Comparison of ENCODE assay signal across 19 cellular contexts in the genomic region with DNA sequence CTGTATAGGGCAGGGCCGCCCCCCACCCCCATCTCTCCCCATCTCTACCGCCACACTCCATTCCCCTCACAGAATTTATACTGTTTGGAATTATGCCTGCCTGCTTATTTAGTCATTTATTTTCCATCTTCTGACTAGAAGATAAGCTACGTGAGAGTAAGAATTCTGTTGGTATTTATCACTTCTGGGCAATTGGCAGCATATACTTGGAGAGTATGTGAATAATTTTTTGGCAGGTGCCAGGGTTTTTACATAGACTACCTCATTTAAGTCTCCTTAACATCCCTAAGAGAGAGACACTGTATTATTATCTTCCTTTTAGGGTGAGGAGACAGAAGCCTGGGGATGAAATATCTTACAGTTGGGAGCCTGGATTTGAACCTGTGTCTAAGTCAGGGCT. TPM values are rescaled to one million over a fixed set of nuclear protein-coding genes. Genes with fewer than 3 reads are reported as not detected.
DNase-seq lines count a peak whose midpoint lies in the region; ATAC-seq and TF ChIP-seq lines count a peak whose summit lies in the region.
"Had no signal": no experiment of that assay in that cellular context is flagged by ENCODE, and none has a peak within 500 bp of the region (broad histone marks: within the 10 kb centered on the region; RNA-seq: fewer than 3 reads in every experiment).

No MANE protein-coding gene starts in this region.

- in situ Hi-C loops in gastrocnemius medialis (cut with MboI; ENCODE audit: low sequenced_read_pairs in 4 of 4): loop anchor here in 2 of 4 donors (5.0 to 10.0 kb wide), 2 partner anchors 689 to 736 kb away; no protein-coding TSS in a partner anchor

- H2AK5ac ChIP-seq in mesendoderm (ENCODE audit: low read length): no peak overlapping the region

- H3K4me3 ChIP-seq in right cardiac atrium (ENCODE audit: low read length): no peak overlapping the region
- no peak overlapping the region for H3K4me3 ChIP-seq in heart right ventricle
- H3K4me3 ChIP-seq in gastroesophageal sphincter: no peak overlapping the region
- no peak overlapping the region for H3K4me3 ChIP-seq in gastrocnemius medialis
- H3K4me3 ChIP-seq in mesendoderm (ENCODE audit: low read length): no peak overlapping the region
- H3K4me3 ChIP-seq: GM12878, HAP-1 had no signal

- H3K9me3 ChIP-seq in right cardiac atrium (ENCODE audit: control insufficient read depth, low read length): no peaks in the 10 kb centered on the region
- no peaks in the 10 kb centered on the region for H3K9me3 ChIP-seq in heart right ventricle
- H3K9me3 ChIP-seq in gastroesophageal sphincter: no peaks in the 10 kb centered on the region
- no peaks in the 10 kb centered on the region for H3K9me3 ChIP-seq in gastrocnemius medialis
- H3K9me3 ChIP-seq: HAP-1 had no signal

- peak overlapping the region; percentile 80 for H3K27ac ChIP-seq in right cardiac atrium (ENCODE audit: low read length)
- H3K27ac ChIP-seq in heart right ventricle: peak overlapping the region in 2 of 10 donors; percentile 44 to 79
- H3K27ac ChIP-seq in gastroesophageal sphincter: peak overlapping the region in 3 of 4 donors; percentile 84 to 86 (median 85)
- peak overlapping the region in 3 of 4 donors; percentile 4 to 96 (median 54) for H3K27ac ChIP-seq in gastrocnemius medialis
- H3K27ac ChIP-seq in mesendoderm (ENCODE audit: low read depth, low read length): no peak overlapping the region

- H3K79me1 ChIP-seq in mesendoderm (ENCODE audit: low read length): no peaks in the 10 kb centered on the region

- WGBS in right cardiac atrium: 78% methylated on average over 3 of the region's 3 CpGs
- WGBS in heart right ventricle, 2 donors: 77 to 81% methylated on average over 3 of the region's 3 CpGs
- WGBS in gastroesophageal sphincter (ENCODE audit: low coverage in 1 of 2), 2 donors: 11 to 59% methylated on average over 1 to 3 of the region's 3 CpGs
- no CpG with 5 or more reads among the region's 3 CpGs for WGBS in mesendoderm (ENCODE audit: extremely low coverage, insufficient coverage, low lambda C conversion rate)

- no peak for TF ChIP-seq POLR2A in gastroesophageal sphincter (IDR thresholded peaks at IDR 0.05)
- TF ChIP-seq POLR2A in gastrocnemius medialis (IDR thresholded peaks at IDR 0.05): no peak

- TF ChIP-seq EP300 in gastroesophageal sphincter (IDR thresholded peaks at IDR 0.05): no peak

- no peak for TF ChIP-seq CTCF in heart right ventricle (IDR thresholded peaks at IDR 0.05)
- TF ChIP-seq CTCF in gastroesophageal sphincter (IDR thresholded peaks at IDR 0.05): no peak
- no peak for TF ChIP-seq CTCF in gastrocnemius medialis (IDR thresholded peaks at IDR 0.05 in 4 of 5, conservative IDR thresholded peaks at IDR 0.05 in 1 of 5)

- no peak overlapping the region for H3K56ac ChIP-seq in mesendoderm (ENCODE audit: low read length)

- ATAC-seq in right cardiac atrium (no peak), heart right ventricle (no peak), gastroesophageal sphincter (no peak), gastrocnemius medialis (no peak), HG02840 (IDR thresholded peaks at IDR 0.05; ENCODE audit: low FRiP score, unreplicated experiment) (no peak), HG02798 (IDR thresholded peaks at IDR 0.05; ENCODE audit: poor library complexity, unreplicated experiment) (no peak)
- ATAC-seq: GM12878 had no signal

- H3K4ac ChIP-seq in mesendoderm (ENCODE audit: low read depth, low read length): no peak overlapping the region

- H2BK120ac ChIP-seq in mesendoderm (ENCODE audit: low read depth, low read length): no peak overlapping the region

- no peak overlapping the region for H3K4me2 ChIP-seq in mesendoderm (ENCODE audit: low read length)

- H4K8ac ChIP-seq in mesendoderm (ENCODE audit: low read depth, low read length): no peak overlapping the region

- no peak overlapping the region for H3K23ac ChIP-seq in mesendoderm (ENCODE audit: low read length)

- intact Hi-C loops in right cardiac atrium (cut with DNase I) (loop anchor here in 2 of 4 donors (10.0 kb wide), 2 partner anchors 686 to 746 kb away; a partner anchor contains a TSS), heart right ventricle (cut with DNase I) (loop anchor here in 3 of 10 donors (5.0 to 10.0 kb wide), 4 partner anchors 684 to 744 kb away; a partner anchor contains a TSS), gastrocnemius medialis (cut with DNase I; ENCODE audit: low total_unique reads) (no loop called here)

- H3K79me2 ChIP-seq in mesendoderm (ENCODE audit: control insufficient read depth, insufficient read depth, low read length): no peaks in the 10 kb centered on the region

- no peak overlapping the region for H2BK15ac ChIP-seq in mesendoderm (replicated peaks; ENCODE audit: low read depth)

- H3K18ac ChIP-seq in mesendoderm (ENCODE audit: low read length): no peak overlapping the region

- H3K27me3 ChIP-seq in right cardiac atrium (ENCODE audit: control insufficient read depth, insufficient read depth): no peaks in the 10 kb centered on the region
- no peaks in the 10 kb centered on the region for H3K27me3 ChIP-seq in heart right ventricle
- H3K27me3 ChIP-seq in gastroesophageal sphincter: no peaks in the 10 kb centered on the region
- no peaks in the 10 kb centered on the region for H3K27me3 ChIP-seq in gastrocnemius medialis
- no peaks in the 10 kb centered on the region for H3K27me3 ChIP-seq in mesendoderm (ENCODE audit: insufficient read depth, low read length, poor library complexity)

- H4K5ac ChIP-seq in mesendoderm (ENCODE audit: low read length): no peak overlapping the region

- H3K36me3 ChIP-seq in heart right ventricle (no peaks in the 10 kb centered on the region), gastroesophageal sphincter (no peaks in the 10 kb centered on the region), gastrocnemius medialis (no peaks in the 10 kb centered on the region), mesendoderm (ENCODE audit: control insufficient read depth, insufficient read depth, low read length) (no peaks in the 10 kb centered on the region)
- H3K36me3 ChIP-seq: HAP-1 had no signal

- no peaks in the 10 kb centered on the region for H3K4me1 ChIP-seq in right cardiac atrium (ENCODE audit: control insufficient read depth, insufficient read depth, low read length)
- peaks cover 7 to 51% (median 25%) of the 10 kb centered on the region in 9 donors for H3K4me1 ChIP-seq in heart right ventricle
- peaks cover 2 to 54% (median 19%) of the 10 kb centered on the region in 3 donors for H3K4me1 ChIP-seq in gastroesophageal sphincter
- H3K4me1 ChIP-seq in gastrocnemius medialis: peaks cover 25 to 38% of the 10 kb centered on the region in 2 donors
- H3K4me1 ChIP-seq in mesendoderm (ENCODE audit: control insufficient read depth, low read depth, low read length): no peaks in the 10 kb centered on the region

- H3K9ac ChIP-seq in mesendoderm (ENCODE audit: low read length): no peak overlapping the region

- DNase-seq in right cardiac atrium (no peak), heart right ventricle (no peak), gastrocnemius medialis (no peak), NCI-H446 (lab: John Stamatoyannopoulos, UW) (no peak), mesendoderm (no peak)
- DNase-seq: COR-L47; KBM-7; NCI-H1048; NCI-H146; NCI-H2227 treated with DMSO at 0.1 percent for 48 hours; NCI-H526 treated with DMSO at 0.1 percent for 48 hours; NK-92 treated with Interleukin-12 subunit alpha and Interleukin-12 subunit beta, amount 100 ng/mL, for 24 hours; OCI-M1; RPMI8226 had no signal

- no peak overlapping the region for H2BK5ac ChIP-seq in mesendoderm (ENCODE audit: low read length)

RNA-seq across cellular contexts. Expression of a gene that starts 45.0 kb away (rescaled TPM):
- 10 to 100 TPM; 19.4 to 21.8 (median 21.2) TPM for total RNA-seq in right cardiac atrium
- polyA plus RNA-seq in right cardiac atrium: 19.9 TPM
- total RNA-seq in heart right ventricle: 10 to 100 TPM; 19.1 to 28.7 (median 22.5) TPM
- 10 to 100 TPM; 11.0 to 20.8 TPM for polyA plus RNA-seq in heart right ventricle
- total RNA-seq in gastroesophageal sphincter: 10 to 100 TPM; 18.1 to 23.5 (median 21.4) TPM
- total RNA-seq in gastrocnemius medialis: 10 to 100 TPM; 32.1 to 44.2 (median 34.6) TPM
- 23.9 TPM for polyA plus RNA-seq in mesendoderm (2013, experiment 1 of 2)
- polyA plus RNA-seq in mesendoderm (2013, experiment 2 of 2): 24.8 TPM

RNA-seq across cellular contexts. Expression of a gene that starts 45.3 kb away (rescaled TPM):
- total RNA-seq in right cardiac atrium (10 to 100 TPM; 27.3 to 30.9 (median 29.0) TPM), heart right ventricle (10 to 100 TPM; 22.0 to 32.2 (median 26.0) TPM), gastroesophageal sphincter (10 to 100 TPM; 15.1 to 31.9 (median 25.6) TPM), gastrocnemius medialis (10 to 100 TPM; 14.6 to 26.0 (median 21.9) TPM)
- polyA plus RNA-seq in right cardiac atrium (26.8 TPM), heart right ventricle (10 to 100 TPM; 18.4 to 42.3 TPM)
- 24.1 TPM for polyA plus RNA-seq in mesendoderm (2013, experiment 1 of 2)
- polyA plus RNA-seq in mesendoderm (2013, experiment 2 of 2): 23.7 TPM
